In the genomic region with DNA sequence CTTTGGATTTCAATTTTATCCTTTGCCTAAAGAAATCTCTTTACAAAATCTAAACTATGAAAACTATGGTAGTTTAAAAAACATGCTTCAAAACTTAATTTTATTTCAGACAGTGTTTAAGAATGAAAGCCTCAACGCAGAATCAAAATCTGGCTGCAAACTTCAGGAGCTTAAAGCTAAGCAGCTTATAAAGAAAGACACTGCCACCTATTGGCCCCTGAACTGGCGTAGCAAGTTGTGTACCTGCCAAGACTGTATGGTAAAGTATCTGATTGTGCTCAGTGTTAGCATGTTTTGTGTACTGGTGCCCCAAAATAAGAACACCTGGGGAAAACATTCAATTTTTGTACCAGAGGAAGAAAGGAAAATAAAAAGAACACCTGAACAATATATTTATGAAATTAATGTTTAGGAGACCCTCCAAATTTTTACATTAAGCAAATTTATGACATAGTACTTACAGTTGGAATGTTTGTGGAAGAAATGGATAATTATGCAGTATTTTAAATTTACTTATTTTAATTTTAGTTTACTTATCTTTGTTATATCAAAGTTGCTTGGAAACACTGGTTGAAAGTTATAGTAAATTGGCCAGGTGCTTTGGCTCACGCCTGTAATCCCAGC, we compare ENCODE assay signal across 9 cellular contexts. TPM values are rescaled to one million over a fixed set of nuclear protein-coding genes. Genes with fewer than 3 reads are reported as not detected.
DNase-seq lines count a peak whose midpoint lies in the region; ATAC-seq, FAIRE-seq and TF ChIP-seq lines count a peak whose summit lies in the region.
"Had no signal": no experiment of that assay in that cellular context is flagged by ENCODE, and none has a peak within 500 bp of the region (broad histone marks: within the 10 kb centered on the region; RNA-seq: fewer than 3 reads in every experiment).

No MANE protein-coding gene starts in this region.

- no peaks in the 10 kb centered on the region for H3K79me2 ChIP-seq in PC-3 (ENCODE audit: low read length)

- no peaks in the 10 kb centered on the region for H3F3A ChIP-seq in PC-3 (ENCODE audit: low read length, unreplicated experiment)

- TF ChIP-seq CTCF in GM13976 (IDR thresholded peaks at IDR 0.05; ENCODE audit: borderline replicate concordance, control extremely low read depth, extremely low read depth, insufficient read depth, missing control alignments) (peak; percentile 79), PC-3 (conservative IDR thresholded peaks at IDR 0.05; ENCODE audit: low read depth, low read length) (peak; percentile 88), ascending aorta (IDR thresholded peaks at IDR 0.05) (peak in 2 of 3 experiments; percentile 18 to 29), kidney (IDR thresholded peaks at IDR 0.05; ENCODE audit: borderline replicate concordance, extremely low read depth, insufficient read depth) (peak; percentile 47), testis (IDR thresholded peaks at IDR 0.05) (no peak)

- no peak overlapping the region for H3K9ac ChIP-seq in PC-3 (ENCODE audit: low read length)
- no peak overlapping the region for H3K9ac ChIP-seq in kidney (ENCODE audit: low read length in 2 of 2)

- H3K36me3 ChIP-seq in PC-3 (ENCODE audit: low read depth, low read length) (peaks cover 12% of the 10 kb centered on the region; the same call in 1 of the 2 replicates), ascending aorta (peaks cover 76 to 95% of the 10 kb centered on the region in 2 donors), kidney (ENCODE audit: control insufficient read depth in 1 of 2, insufficient read depth in 2 of 2, low read length in 2 of 2) (peaks cover 15 to 25% of the 10 kb centered on the region in 2 donors), testis (ENCODE audit: low read depth, missing control alignments) (no peaks in the 10 kb centered on the region)

- ATAC-seq in PC-3 (peak; percentile 88), GM18868 (IDR thresholded peaks at IDR 0.05; ENCODE audit: unreplicated experiment) (no peak)

- TF ChIP-seq POLR2A in testis (IDR thresholded peaks at IDR 0.05): no peak

- H3K4me3 ChIP-seq in PC-3 (ENCODE audit: low read length): no peak overlapping the region
- H3K4me3 ChIP-seq in ascending aorta: no peak overlapping the region
- H3K4me3 ChIP-seq in kidney (ENCODE audit: low read length in 2 of 2): no peak overlapping the region
- H3K4me3 ChIP-seq in testis: no peak overlapping the region
- H3K4me3 ChIP-seq: skin epidermis had no signal

- H3K27ac ChIP-seq in PC-3 (ENCODE audit: low read length) (no peak overlapping the region), ascending aorta (no peak overlapping the region), kidney (ENCODE audit: low read depth in 2 of 2, low read length in 2 of 2) (no peak overlapping the region), testis (no peak overlapping the region)
- H3K27ac ChIP-seq: skin epidermis had no signal

- no peak for FAIRE-seq in kidney (lab: Jason Lieb, UNC)

- H3K27me3 ChIP-seq in PC-3 (ENCODE audit: low read length) (no peaks in the 10 kb centered on the region), ascending aorta (no peaks in the 10 kb centered on the region), testis (no peaks in the 10 kb centered on the region)

- no TSS peak for BruUV-seq in PC-3 (replicated peaks; lab: Mats Ljungman, UMichigan)

- intact Hi-C loops in PC-3 (cut with micrococcal nuclease) (loop anchor here (1.0 kb wide), 1 partner anchor 106 kb away; no protein-coding TSS in a partner anchor), ascending aorta (cut with DNase I) (no loop called here), kidney (cut with DNase I) (no loop called here), testis (cut with DNase I; ENCODE audit: low total_unique reads) (no loop called here)

- no peaks in the 10 kb centered on the region for H3K9me3 ChIP-seq in PC-3 (ENCODE audit: low read length)
- no peaks in the 10 kb centered on the region for H3K9me3 ChIP-seq in ascending aorta
- no peaks in the 10 kb centered on the region for H3K9me3 ChIP-seq in kidney (ENCODE audit: control insufficient read depth in 1 of 2, low read length in 2 of 2)
- H3K9me3 ChIP-seq in testis: no peaks in the 10 kb centered on the region

- POLR2A ChIA-PET in PC-3 (lab: Charles Lee; ENCODE audit: unreplicated experiment): interaction anchor here (0.6 kb wide), 2 partner anchors 12 to 15 kb away, joined by 3 read pairs; no protein-coding TSS in a partner anchor

- no peaks in the 10 kb centered on the region for H3K9me2 ChIP-seq in PC-3 (replicated peaks; ENCODE audit: low read length)

- H3K4me1 ChIP-seq in PC-3 (ENCODE audit: insufficient read depth, low read length) (no peaks in the 10 kb centered on the region), ascending aorta (no peaks in the 10 kb centered on the region), kidney (ENCODE audit: control insufficient read depth in 1 of 2, insufficient read depth in 1 of 2, low read depth in 1 of 2, low read length in 2 of 2) (no peaks in the 10 kb centered on the region), testis (no peaks in the 10 kb centered on the region)

- DNase-seq in Ammon's horn (ENCODE audit: low spot score) (peak; percentile 34), GM13976 (ENCODE audit: low spot score) (peak; percentile 62), HuH-7.5 (ENCODE audit: low spot score) (peak; percentile 49), PC-3 (peak; percentile 74), ascending aorta (ENCODE audit: low spot score in 2 of 2) (no peak), kidney (no peak), testis (peak; percentile 66)

- CTCF ChIA-PET in PC-3 (lab: Charles Lee): interaction anchor here (0.6 to 1.6 kb wide), 9 partner anchors 11 to 318 kb away, joined by 3 to 8 read pairs (median 5); a partner anchor contains a TSS

- H2AFZ ChIP-seq in PC-3 (ENCODE audit: low read length): no peak overlapping the region

- no peak overlapping the region for H3K4me2 ChIP-seq in PC-3 (ENCODE audit: low read length)

- 55 to 69% methylated on average over 3 of the region's 3 CpGs for WGBS in testis, 2 donors

- in situ Hi-C loops in GM13976 (cut with MboI; ENCODE audit: low sequenced_read_pairs, unreplicated experiment): no loop called here

- H4K20me1 ChIP-seq in PC-3 (ENCODE audit: low read length): no peaks in the 10 kb centered on the region

RNA-seq across cellular contexts. Expression of a gene that starts 12.2 kb away (rescaled TPM):
- 61.1 and 61.3 TPM in 2 replicates for total RNA-seq in PC-3 (2014; rRNA removed)
- 8.3 TPM for total RNA-seq in ascending aorta
- total RNA-seq in kidney: 23.6 TPM
- 14.3 TPM for polyA plus RNA-seq in kidney (ENCODE audit: insufficient read depth, low read depth, low replicate concordance)
- 10 to 100 TPM; 35.5 to 36.1 TPM for total RNA-seq in testis
- polyA plus RNA-seq in testis (ENCODE audit: insufficient read depth, low read depth, low replicate concordance): 50.5 TPM

RNA-seq across cellular contexts. Expression of a gene that starts 12.3 kb away (rescaled TPM):
- total RNA-seq in PC-3 (2014; rRNA removed): 33.5 and 45.4 TPM in 2 replicates
- total RNA-seq in ascending aorta: 4.6 TPM
- 12.3 TPM for total RNA-seq in kidney
- polyA plus RNA-seq in kidney (ENCODE audit: insufficient read depth, low read depth, low replicate concordance): 35.3 TPM
- 10 to 100 TPM in 1 of 2 donors, 1 to 10 TPM in 1; 7.8 to 10.2 TPM for total RNA-seq in testis
- 14.9 TPM for polyA plus RNA-seq in testis (ENCODE audit: insufficient read depth, low read depth, low replicate concordance)

RNA-seq across cellular contexts. Expression of a gene that starts 34.1 kb away (rescaled TPM):
- total RNA-seq in PC-3 (2014; rRNA removed) (6.9 and 11.5 TPM in 2 replicates), ascending aorta (2.3 TPM), kidney (25.6 TPM), testis (10 to 100 TPM; 11.9 to 15.2 TPM)
- polyA plus RNA-seq in kidney (ENCODE audit: insufficient read depth, low read depth, low replicate concordance) (34.9 TPM), testis (ENCODE audit: insufficient read depth, low read depth, low replicate concordance) (11.1 TPM)

RNA-seq across cellular contexts. Expression of a gene that starts 34.5 kb away (rescaled TPM):
- 10.3 and 15.6 TPM in 2 replicates for total RNA-seq in PC-3 (2014; rRNA removed)
- 4.3 TPM for total RNA-seq in ascending aorta
- 38.4 TPM for total RNA-seq in kidney
- 40.1 TPM for polyA plus RNA-seq in kidney (ENCODE audit: insufficient read depth, low read depth, low replicate concordance)
- total RNA-seq in testis: 10 to 100 TPM; 22.4 to 25.5 TPM
- polyA plus RNA-seq in testis (ENCODE audit: insufficient read depth, low read depth, low replicate concordance): 22.6 TPM

Comparison
In these comparisons a context has a peak if more than half of its experiments do, and no peak if none do; other contexts are left out.
1. DNase-seq: peak in Ammon's horn (single experiment), GM13976 (single experiment), HuH-7.5 (single experiment), PC-3 (single experiment) and testis (single experiment); none in ascending aorta (0 of 2) and kidney (single experiment).
2. CTCF ChIP-seq: peak in GM13976 (single experiment), PC-3 (single experiment), ascending aorta (2 of 3) and kidney (single experiment); none in testis (0 of 3).